35 cellular contexts compared by ENCODE assay signal in genomic region chr11:134101292-134101691, GRCh38. TPM values are rescaled to one million over a fixed set of nuclear protein-coding genes. Genes with fewer than 3 reads are reported as not detected.
DNase-seq lines count a peak whose midpoint lies in the region; ATAC-seq, FAIRE-seq and TF ChIP-seq lines count a peak whose summit lies in the region.
"Had no signal": no experiment of that assay in that cellular context is flagged by ENCODE, and none has a peak within 500 bp of the region (broad histone marks: within the 10 kb centered on the region; RNA-seq: fewer than 3 reads in every experiment).

No MANE protein-coding gene starts in this region.

- H3F3A ChIP-seq in PC-9 (ENCODE audit: insufficient read depth, low read depth): no peaks in the 10 kb centered on the region

- H3K27ac Mint-ChIP-seq in astrocyte (ENCODE audit: unreplicated experiment): peak overlapping the region; percentile 9
- H3K27ac Mint-ChIP-seq: activated CD4-positive, alpha-beta memory T cell treated with anti-CD3 and anti-CD28 coated beads for 36 hours; activated naive CD4-positive, alpha-beta T cell treated with anti-CD3 and anti-CD28 coated beads, Interleukin-2, amount 50 U/mL, for 24 hours; CD8-positive, alpha-beta T cell; endodermal cell; immature natural killer cell; naive B cell; stimulated activated naive CD8-positive, alpha-beta T cell treated with anti-CD3 and anti-CD28 coated beads, Interleukin-15, Interleukin-2, amounts not matched to agents 100 ng/mL and 50 ng/mL, for 24 hours; T-helper 2 cell treated with Interferon-gamma antibody and Interleukin-4, amounts not matched to agents 5 μg/mL and 100 μg/mL, for 36 hours had no signal

- H3K9ac ChIP-seq in astrocyte (ENCODE audit: low read length): no peak overlapping the region

- H3K79me2 ChIP-seq in astrocyte (ENCODE audit: insufficient read depth, low read length): peaks cover 31% of the 10 kb centered on the region
- H3K79me2 ChIP-seq in PC-9 (ENCODE audit: low read depth): no peaks in the 10 kb centered on the region

- no peak overlapping the region for H3K4me3 ChIP-seq in astrocyte (ENCODE audit: insufficient read depth, low read depth, low read length)
- no peak overlapping the region for H3K4me3 ChIP-seq in fibroblast of mammary gland (ENCODE audit: control insufficient read depth, low read depth, low read length)
- no peak overlapping the region for H3K4me3 ChIP-seq in PC-9
- H3K4me3 ChIP-seq: A549, left lung, spleen, testis had no signal

- peak; percentile 63 for FAIRE-seq in astrocyte (lab: Jason Lieb, UNC)
- FAIRE-seq: A549, GM18507 had no signal

- H3K4me1 ChIP-seq in astrocyte (ENCODE audit: insufficient read depth, low read length): no peaks in the 10 kb centered on the region
- H3K4me1 ChIP-seq in PC-9 (replicated peaks; ENCODE audit: insufficient read depth): no peaks in the 10 kb centered on the region
- H3K4me1 ChIP-seq: A549, BE2C, left lung, spleen, testis had no signal

- peak; percentile 35 for DNase-seq in AG20443 (ENCODE audit: low spot score)
- DNase-seq in astrocyte (ENCODE audit: low read depth): peak; percentile 39
- DNase-seq in fibroblast of mammary gland (ENCODE audit: low read depth): peak; percentile 12
- DNase-seq in myocyte (ENCODE audit: low read depth): peak; percentile 43
- no peak for DNase-seq in stimulated activated CD4-positive, alpha-beta T cell treated with anti-CD3 and anti-CD28 coated beads, Interleukin-2, amount 100 ng/mL, for 48 hours
- no peak for DNase-seq in PC-9
- DNase-seq: activated CD4-positive, alpha-beta memory T cell treated with anti-CD3 and anti-CD28 coated beads for 36 hours; activated CD4-positive, alpha-beta T cell treated with anti-CD3 and anti-CD28 coated beads for 1 hour; anterior cingulate cortex; BE2C; CD8-positive, alpha-beta T cell; dermis blood vessel endothelial cell; endodermal cell; HCEC 1CT; immature natural killer cell; left lung; naive B cell; NCI-H1436; NCI-H2081; NCI-H526; NK-92 treated with Interleukin-12 subunit alpha and Interleukin-12 subunit beta, amount 100 ng/mL, for 24 hours; posterior cingulate gyrus; right cardiac atrium; Right ventricle myocardium superior; spleen; stimulated activated CD4-positive, alpha-beta T cell treated with anti-CD3 and anti-CD28 coated beads, Interleukin-2, amount 100 ng/mL, for 24 hours; stimulated activated CD8-positive, alpha-beta memory T cell treated with anti-CD3 and anti-CD28 coated beads, Interleukin-4, amount 100 ng/mL, for 48 hours; testis had no signal

- H3K4me2 ChIP-seq in astrocyte (ENCODE audit: low read length) (no peak overlapping the region), PC-9 (no peak overlapping the region)
- H3K4me2 ChIP-seq: A549 had no signal

- H3K27ac ChIP-seq in astrocyte (ENCODE audit: low read depth, low read length): no peak overlapping the region
- no peak overlapping the region for H3K27ac ChIP-seq in PC-9
- H3K27ac ChIP-seq: A549, left lung, spleen, testis had no signal

- no peak for ATAC-seq in HG02763 (IDR thresholded peaks at IDR 0.05; ENCODE audit: unreplicated experiment)
- no peak for ATAC-seq in GM18867 (IDR thresholded peaks at IDR 0.05; ENCODE audit: unreplicated experiment)
- ATAC-seq: A549; CD8-positive, alpha-beta T cell; left lung; right cardiac atrium had no signal

- H3K4me1 Mint-ChIP-seq in astrocyte (ENCODE audit: low read depth, unreplicated experiment): peaks cover 20% of the 10 kb centered on the region
- H3K4me1 Mint-ChIP-seq: activated naive CD4-positive, alpha-beta T cell treated with anti-CD3 and anti-CD28 coated beads, Interleukin-2, amount 50 U/mL, for 24 hours; endodermal cell; immature natural killer cell had no signal

- no TSS peak for BruUV-seq in PC-9 (replicated peaks; lab: Mats Ljungman, UMichigan)

- H3K27me3 ChIP-seq in astrocyte (ENCODE audit: insufficient read depth, low read length) (no peaks in the 10 kb centered on the region), PC-9 (ENCODE audit: insufficient read depth, low read depth) (peaks cover 58% of the 10 kb centered on the region)
- H3K27me3 ChIP-seq: BE2C, left lung, spleen, testis had no signal

- no peaks in the 10 kb centered on the region for H3K36me3 ChIP-seq in astrocyte (ENCODE audit: insufficient read depth, low read length)
- H3K36me3 ChIP-seq in PC-9 (ENCODE audit: low read depth): no peaks in the 10 kb centered on the region
- H3K36me3 ChIP-seq: left lung, spleen had no signal

- peaks cover 3% of the 10 kb centered on the region for H3K9me3 Mint-ChIP-seq in astrocyte (ENCODE audit: unreplicated experiment)
- H3K9me3 Mint-ChIP-seq: activated naive CD4-positive, alpha-beta T cell treated with anti-CD3 and anti-CD28 coated beads, Interleukin-2, amount 50 U/mL, for 24 hours; CD8-positive, alpha-beta T cell; T-helper 2 cell treated with Interferon-gamma antibody and Interleukin-4, amounts not matched to agents 5 μg/mL and 100 μg/mL, for 36 hours had no signal

- H4K20me1 ChIP-seq in astrocyte (ENCODE audit: insufficient read depth, low read length) (peaks cover 41% of the 10 kb centered on the region), PC-9 (ENCODE audit: insufficient read depth) (no peaks in the 10 kb centered on the region)

- no peaks in the 10 kb centered on the region for H3K9me2 ChIP-seq in PC-9 (ENCODE audit: insufficient read depth)

- TF ChIP-seq CTCF in astrocyte (IDR thresholded peaks at IDR 0.05; ENCODE audit: insufficient read depth, low read depth, low read length) (no peak), fibroblast of mammary gland (conservative IDR thresholded peaks at IDR 0.05; ENCODE audit: control insufficient read depth, insufficient read depth, low read depth, low read length) (no peak), PC-9 (conservative IDR thresholded peaks at IDR 0.05) (no peak)

- H3K4me3 Mint-ChIP-seq in astrocyte (ENCODE audit: unreplicated experiment): no peak overlapping the region
- H3K4me3 Mint-ChIP-seq: activated CD4-positive, alpha-beta memory T cell treated with anti-CD3 and anti-CD28 coated beads for 36 hours; activated naive CD4-positive, alpha-beta T cell treated with anti-CD3 and anti-CD28 coated beads, Interleukin-2, amount 50 U/mL, for 24 hours; CD8-positive, alpha-beta T cell; endodermal cell; immature natural killer cell; naive B cell; stimulated activated naive CD8-positive, alpha-beta T cell treated with anti-CD3 and anti-CD28 coated beads, Interleukin-15, Interleukin-2, amounts not matched to agents 100 ng/mL and 50 ng/mL, for 24 hours; T-helper 2 cell treated with Interferon-gamma antibody and Interleukin-4, amounts not matched to agents 5 μg/mL and 100 μg/mL, for 36 hours had no signal

- no peaks in the 10 kb centered on the region for H3K27me3 Mint-ChIP-seq in astrocyte (ENCODE audit: low read depth, unreplicated experiment)
- H3K27me3 Mint-ChIP-seq: activated naive CD4-positive, alpha-beta T cell treated with anti-CD3 and anti-CD28 coated beads, Interleukin-2, amount 50 U/mL, for 24 hours; naive B cell; stimulated activated naive CD8-positive, alpha-beta T cell treated with anti-CD3 and anti-CD28 coated beads, Interleukin-15, Interleukin-2, amounts not matched to agents 100 ng/mL and 50 ng/mL, for 24 hours had no signal

- H2AFZ ChIP-seq in astrocyte (ENCODE audit: low read depth, low read length): no peak overlapping the region
- H2AFZ ChIP-seq in PC-9: no peak overlapping the region

- intact Hi-C loops in PC-9 (cut with micrococcal nuclease; ENCODE audit: unreplicated experiment): no loop called here

- peaks cover 8% of the 10 kb centered on the region for H3K36me3 Mint-ChIP-seq in astrocyte (ENCODE audit: low read depth, unreplicated experiment)
- H3K36me3 Mint-ChIP-seq: activated CD4-positive, alpha-beta memory T cell treated with anti-CD3 and anti-CD28 coated beads for 36 hours; immature natural killer cell had no signal

- POLR2A ChIA-PET in PC-9 (lab: Charles Lee; ENCODE audit: unreplicated experiment): no interaction called here

- H3K9me3 ChIP-seq in astrocyte (ENCODE audit: insufficient read depth, low read depth, low read length) (no peaks in the 10 kb centered on the region), PC-9 (ENCODE audit: insufficient read depth, low read depth) (no peaks in the 10 kb centered on the region)
- H3K9me3 ChIP-seq: A549, BE2C, left lung, testis had no signal

- CTCF ChIA-PET in PC-9 (lab: Charles Lee): interaction anchor here (0.6 kb wide), 1 partner anchor 1067 kb away, joined by 3 read pairs; no protein-coding TSS in a partner anchor

RNA-seq across cellular contexts. Expression of gene JAM3, which starts 32.4 kb away (rescaled TPM):
- 88.3 and 88.4 TPM in 2 replicates for total RNA-seq in astrocyte
- 173 and 229 TPM in 2 replicates for total RNA-seq in myocyte
- polyA plus RNA-seq in myocyte (2012): 101 TPM
- not detected in 2 replicates for total RNA-seq in PC-9 (2021)

Comparison
In these comparisons a context has a peak if more than half of its experiments do, and no peak if none do; other contexts are left out.
1. DNase-seq: peak in AG20443 (single experiment), astrocyte (single experiment), fibroblast of mammary gland (single experiment) and myocyte (single experiment); none in stimulated activated CD4-positive, alpha-beta T cell treated with anti-CD3 and anti-CD28 coated beads, Interleukin-2, amount 100 ng/mL, for 48 hours (0 of 2) and PC-9 (0 of 2).
2. RNA of gene JAM3, which starts 32.4 kb away (total RNA-seq): 173 to 229 TPM in myocyte and 88.3 to 88.4 TPM in astrocyte; not detected in PC-9; every median in the first group is over 10 times any median in the second.